Comparison of ENCODE assay signal across 18 cellular contexts in the genomic region with DNA sequence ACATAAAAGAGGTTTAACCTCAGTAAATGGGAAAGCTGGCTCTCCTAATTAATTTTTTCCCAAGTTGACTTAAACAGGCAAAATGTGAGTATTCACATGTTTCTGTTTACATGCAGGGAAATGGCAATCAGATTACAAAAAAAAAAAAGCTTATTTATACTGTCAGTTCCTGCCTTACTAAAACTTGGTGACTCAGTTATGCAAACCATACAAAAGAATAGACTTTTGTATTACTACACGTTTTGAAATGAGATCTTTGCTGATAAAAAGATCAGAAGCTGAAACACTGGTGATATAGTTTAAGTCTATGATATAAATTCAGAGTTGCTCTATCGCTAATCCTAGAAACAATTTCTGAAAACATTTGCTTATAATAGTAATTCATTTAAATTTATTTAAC. TPM values are rescaled to one million over a fixed set of nuclear protein-coding genes. Genes with fewer than 3 reads are reported as not detected.
DNase-seq lines count a peak whose midpoint lies in the region; TF ChIP-seq lines count a peak whose summit lies in the region.
"Had no signal": no experiment of that assay in that cellular context is flagged by ENCODE, and none has a peak within 500 bp of the region (broad histone marks: within the 10 kb centered on the region; RNA-seq: fewer than 3 reads in every experiment).

No MANE protein-coding gene starts in this region.

- no peaks in the 10 kb centered on the region for H3K27me3 ChIP-seq in tibial nerve
- H3K27me3 ChIP-seq: BE2C had no signal

- H3K4me1 ChIP-seq in tibial nerve = no peaks in the 10 kb centered on the region
- H3K4me1 ChIP-seq: BE2C had no signal

- no peak overlapping the region for H3K27ac ChIP-seq in tibial nerve
- H3K27ac ChIP-seq: C4-2B had no signal

- H3K4me3 ChIP-seq in fibroblast of the aortic adventitia (ENCODE audit: low read depth, low read length) (no peak overlapping the region), tibial nerve (no peak overlapping the region)

- H3K9me3 ChIP-seq in tibial nerve = no peaks in the 10 kb centered on the region
- H3K9me3 ChIP-seq: BE2C had no signal

- TF ChIP-seq POLR2A in tibial nerve (IDR thresholded peaks at IDR 0.05) = no peak

- DNase-seq in COLO829 (ENCODE audit: low spot score) = peak; percentile 24
- peak; percentile 32 for DNase-seq in HT1080 (ENCODE audit: low read depth)
- peak; percentile 69 for DNase-seq in dermis blood vessel endothelial cell
- peak; percentile 12 for DNase-seq in fibroblast of the aortic adventitia (ENCODE audit: low read depth)
- no peak for DNase-seq in tibial nerve (ENCODE audit: low spot score in 2 of 2)
- DNase-seq in activated gamma-delta T cell treated with Interleukin-2 at 50 U/mL for 16 hours = no peak
- no peak for DNase-seq in NCI-H1417 (lab: John Stamatoyannopoulos, UW)
- DNase-seq: BE2C; CD4-positive, alpha-beta memory T cell; COR-L47; DMS153; DMS79 treated with DMSO at 0.1 percent for 48 hours; EL; GDM1; HCEC 1CT; HFFc6 had no signal

- H3K36me3 ChIP-seq in tibial nerve = no peaks in the 10 kb centered on the region
- H3K36me3 ChIP-seq: BE2C had no signal

- no peak for TF ChIP-seq EP300 in tibial nerve (IDR thresholded peaks at IDR 0.05)

- 53 to 61% methylated on average over 2 of the region's 2 CpGs for WGBS in tibial nerve, 2 donors

- TF ChIP-seq CTCF in fibroblast of the aortic adventitia (IDR thresholded peaks at IDR 0.05; ENCODE audit: insufficient read depth, low read length) (no peak), tibial nerve (IDR thresholded peaks at IDR 0.05) (no peak)

RNA-seq across cellular contexts. Expression of a gene that starts 9.4 kb away (rescaled TPM):
- total RNA-seq in HT1080 (2014; rRNA removed; shearing (Covaris generic)) = 0.43 and 0.66 TPM in 2 replicates
- polyA plus RNA-seq in HT1080 (2015; cell fraction: cytosol; rRNA removed) = 0.62 and 0.96 TPM in 2 replicates
- 1.5 and 1.7 TPM in 2 replicates for polyA plus RNA-seq in HT1080 (2015; cell fraction: nucleus; rRNA removed)
- 2.7 and 11.6 TPM in 2 replicates for total RNA-seq in dermis blood vessel endothelial cell
- total RNA-seq in fibroblast of the aortic adventitia (ENCODE audit: low replicate concordance) = 1.4 and 12.7 TPM in 2 replicates
- total RNA-seq in tibial nerve = 10 to 100 TPM in 1 of 4 donors, 1 to 10 TPM in 3; 2.7 to 18.0 (median 6.7) TPM
- total RNA-seq: CD4-positive, alpha-beta memory T cell had no signal
- polyA plus RNA-seq: CD4-positive, alpha-beta memory T cell; IgD-negative memory B cell had no signal

Comparison
In these comparisons a context has a peak if more than half of its experiments do, and no peak if none do; other contexts are left out.
1. DNase-seq: peak in COLO829 (single experiment), HT1080 (single experiment), dermis blood vessel endothelial cell (single experiment) and fibroblast of the aortic adventitia (single experiment); none in tibial nerve (0 of 2), activated gamma-delta T cell treated with Interleukin-2 at 50 U/mL for 16 hours (single experiment) and NCI-H1417 (0 of 3).